ENCODE assay signal across 8 cellular contexts in genomic region chr19:7862413-7862951, GRCh38.
DNase-seq lines count a peak whose midpoint lies in the region.

No MANE protein-coding gene starts in this region.

- peak; percentile 75 for DNase-seq in GM03348 (ENCODE audit: low spot score)
- peak; percentile 73 for DNase-seq in T-helper 9 cell
- DNase-seq in astrocyte of the hippocampus (ENCODE audit: low read depth, low spot score) = peak; percentile 84
- DNase-seq in islet precursor cell = peak; percentile 96
- peak; percentile 49 to 63 (median 59) for DNase-seq in stimulated activated CD4-positive, alpha-beta T cell treated with anti-CD3 and anti-CD28 coated beads, TNF-alpha, amount 100 ng/mL, for 4 hours (ENCODE audit: low read depth in 3 of 3)
- DNase-seq in HK-2 (ENCODE audit: unreplicated experiment) = no peak
- no peak for DNase-seq in globus pallidus (ENCODE audit: low spot score)
- no peak for DNase-seq in SIG-M5 (lab: John Stamatoyannopoulos, UW)

Comparison
In these comparisons a context has a peak if more than half of its experiments do, and no peak if none do; other contexts are left out.
1. DNase-seq: peak in GM03348 (single experiment), T-helper 9 cell (single experiment), astrocyte of the hippocampus (single experiment), islet precursor cell (single experiment) and stimulated activated CD4-positive, alpha-beta T cell treated with anti-CD3 and anti-CD28 coated beads, TNF-alpha, amount 100 ng/mL, for 4 hours (3 of 3); none in HK-2 (single experiment), globus pallidus (single experiment) and SIG-M5 (single experiment).